ENCODE assay signal across 1 cellular context in the genomic region with DNA sequence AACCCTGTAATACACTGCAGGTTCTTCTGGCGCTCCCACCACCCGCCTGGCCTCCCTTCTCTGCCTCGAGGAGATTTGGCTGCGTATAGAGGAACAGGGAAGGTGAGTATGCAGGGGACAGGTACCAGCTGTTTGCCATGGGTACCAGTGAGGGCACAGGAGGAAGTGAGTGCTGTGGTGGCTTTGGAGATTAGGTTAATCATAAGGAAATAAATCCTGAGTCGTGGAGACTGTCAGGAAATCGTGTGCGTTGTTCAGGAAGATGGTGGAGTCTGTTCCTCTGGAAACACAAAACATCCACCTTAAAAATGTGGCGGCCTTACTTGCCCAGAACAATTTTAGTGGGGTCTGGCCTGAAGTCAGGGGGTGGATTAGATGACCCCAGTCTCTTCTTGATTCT.
TF ChIP-seq lines count a peak whose summit lies in the region.

No MANE protein-coding gene starts in this region.

TF ChIP-seq in WTC11, 78 proteins besides CTCF, POLR2A, EP300 and RAD21 (continued from another document):
- TF ChIP-seq ERG (CRISPR knock-in tag; IDR thresholded peaks at IDR 0.05), result no peak
- TF ChIP-seq, protein P1, sequence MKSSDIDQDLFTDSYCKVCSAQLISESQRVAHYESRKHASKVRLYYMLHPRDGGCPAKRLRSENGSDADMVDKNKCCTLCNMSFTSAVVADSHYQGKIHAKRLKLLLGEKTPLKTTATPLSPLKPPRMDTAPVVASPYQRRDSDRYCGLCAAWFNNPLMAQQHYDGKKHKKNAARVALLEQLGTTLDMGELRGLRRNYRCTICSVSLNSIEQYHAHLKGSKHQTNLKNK (CRISPR knock-in tag; IDR thresholded peaks at IDR 0.05), result no peak
- no peak for TF ChIP-seq SP1 (CRISPR knock-in tag; conservative IDR thresholded peaks at IDR 0.05)
- no peak for TF ChIP-seq ZNF263 (CRISPR knock-in tag; IDR thresholded peaks at IDR 0.05; ENCODE audit: low read depth)
